In the genomic region with DNA sequence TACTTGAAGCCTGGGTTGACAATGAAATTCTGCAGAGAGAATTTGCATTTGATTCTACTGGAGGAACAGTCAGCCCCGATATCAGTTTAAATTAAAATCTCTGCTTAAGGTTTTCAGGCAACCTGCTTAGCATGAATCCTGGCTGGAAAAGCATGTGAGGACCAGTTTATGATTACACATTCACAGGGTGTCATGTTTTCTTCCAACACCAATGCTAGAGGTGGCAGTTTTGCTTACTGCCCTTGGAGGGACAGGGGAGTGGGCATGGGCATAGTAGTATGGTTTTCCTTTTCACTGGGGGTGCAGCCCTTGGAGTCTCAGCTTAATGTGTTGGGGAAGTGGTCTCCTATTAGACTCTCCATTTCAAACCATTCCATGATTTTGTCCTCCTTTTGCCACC, we compare ENCODE assay signal across 23 cellular contexts. TPM values are rescaled to one million over a fixed set of nuclear protein-coding genes. Genes with fewer than 3 reads are reported as not detected.
DNase-seq lines count a peak whose midpoint lies in the region; ATAC-seq, FAIRE-seq and TF ChIP-seq lines count a peak whose summit lies in the region.
"Had no signal": no experiment of that assay in that cellular context is flagged by ENCODE, and none has a peak within 500 bp of the region (broad histone marks: within the 10 kb centered on the region; RNA-seq: fewer than 3 reads in every experiment).

No MANE protein-coding gene starts in this region.

- H3K27ac ChIP-seq in endothelial cell of umbilical vein (ENCODE audit: insufficient read depth, low read depth, low read length) (no peak overlapping the region), psoas muscle (peak overlapping the region; percentile 15)
- H3K27ac ChIP-seq: BLaER1 had no signal

- no peak overlapping the region for H3K4me3 ChIP-seq in endothelial cell of umbilical vein (replicated peaks in 1 of 3; ENCODE audit: insufficient read depth in 1 of 3, low read depth in 1 of 3, low read length in 3 of 3)
- no peak overlapping the region for H3K4me3 ChIP-seq in psoas muscle
- H3K4me3 ChIP-seq: BLaER1 had no signal

- POLR2A ChIA-PET in endothelial cell of umbilical vein (lab: Charles Lee): no interaction called here

- TF ChIP-seq CTCF in HFFc6 (IDR thresholded peaks at IDR 0.05) (no peak), endothelial cell of umbilical vein (IDR thresholded peaks at IDR 0.05; ENCODE audit: extremely low read depth in 1 of 2, insufficient read depth in 1 of 2, low read depth in 1 of 2, low read length in 2 of 2) (no peak), psoas muscle (IDR thresholded peaks at IDR 0.05) (no peak), osteocyte (IDR thresholded peaks at IDR 0.05) (no peak)

- H3K36me3 ChIP-seq in endothelial cell of umbilical vein (ENCODE audit: control insufficient read depth in 2 of 2, extremely low read depth in 1 of 2, insufficient read depth in 2 of 2, low read length in 2 of 2) (peaks cover 3% of the 10 kb centered on the region in 2 experiments), psoas muscle (ENCODE audit: insufficient read depth in 1 of 2, low read depth in 1 of 2) (peaks cover 6 to 75% of the 10 kb centered on the region in 2 donors)

- peaks cover 59% of the 10 kb centered on the region for H3K36me3 Mint-ChIP-seq in HFFc6 (ENCODE audit: low read depth)
- peaks cover 54% of the 10 kb centered on the region for H3K36me3 Mint-ChIP-seq in osteocyte (ENCODE audit: unreplicated experiment)

- no peak overlapping the region for H3K9ac ChIP-seq in endothelial cell of umbilical vein (replicated peaks; ENCODE audit: extremely low read depth, insufficient read depth, low read length)
- H3K9ac ChIP-seq: BLaER1 had no signal

- no peaks in the 10 kb centered on the region for H3K79me2 ChIP-seq in endothelial cell of umbilical vein (ENCODE audit: control insufficient read depth, insufficient read depth, low read length)

- TF ChIP-seq POLR2A in endothelial cell of umbilical vein (IDR thresholded peaks at IDR 0.05; ENCODE audit: low read depth, low read length): no peak

- no peaks in the 10 kb centered on the region for H3K27me3 ChIP-seq in endothelial cell of umbilical vein (ENCODE audit: control insufficient read depth in 2 of 2, insufficient read depth in 2 of 2, low read length in 2 of 2)
- H3K27me3 ChIP-seq in psoas muscle (ENCODE audit: insufficient read depth in 3 of 3, low read length in 2 of 3): no peaks in the 10 kb centered on the region
- H3K27me3 ChIP-seq: BE2C, BLaER1 had no signal

- peaks cover 12% of the 10 kb centered on the region for H3K9me3 Mint-ChIP-seq in HFFc6
- H3K9me3 Mint-ChIP-seq in osteocyte (ENCODE audit: unreplicated experiment): peaks cover 9% of the 10 kb centered on the region

- H3K4me2 ChIP-seq in endothelial cell of umbilical vein (ENCODE audit: insufficient read depth, low read length): no peak overlapping the region
- H3K4me2 ChIP-seq: BLaER1 had no signal

- H3K9me1 ChIP-seq in endothelial cell of umbilical vein (replicated peaks; ENCODE audit: control insufficient read depth, extremely low read depth, insufficient read depth, low read length): no peaks in the 10 kb centered on the region

- H3K27me3 Mint-ChIP-seq in HFFc6 (ENCODE audit: insufficient read depth): no peaks in the 10 kb centered on the region; the same call in none of the 2 replicates
- H3K27me3 Mint-ChIP-seq in osteocyte (ENCODE audit: unreplicated experiment): no peaks in the 10 kb centered on the region
- H3K27me3 Mint-ChIP-seq: CD4-positive, CD25-positive, alpha-beta regulatory T cell had no signal

- no TSS peak for BruUV-seq in endothelial cell of umbilical vein (replicated peaks; lab: Mats Ljungman, UMichigan)

- H3K4me3 Mint-ChIP-seq in HFFc6 (no peak overlapping the region), osteocyte (ENCODE audit: unreplicated experiment) (no peak overlapping the region)
- H3K4me3 Mint-ChIP-seq: CD14-positive monocyte; CD4-positive, CD25-positive, alpha-beta regulatory T cell; CD8-positive, alpha-beta T cell had no signal

- ATAC-seq in psoas muscle: peak in 3 of 4 donors; percentile 52 to 57 (median 54)
- ATAC-seq in HG02938 (IDR thresholded peaks at IDR 0.05; ENCODE audit: unreplicated experiment): no peak
- ATAC-seq: CD8-positive, alpha-beta T cell had no signal

- peak overlapping the region; percentile 12; the same call in 1 of the 2 replicates for H3K27ac Mint-ChIP-seq in HFFc6
- H3K27ac Mint-ChIP-seq in osteocyte (ENCODE audit: unreplicated experiment): no peak overlapping the region

- DNase-seq in HFFc6: no peak
- no peak for DNase-seq in endothelial cell of umbilical vein (ENCODE audit: low read depth, low spot score)
- DNase-seq in psoas muscle: no peak
- no peak for DNase-seq in stimulated activated CD4-positive, alpha-beta T cell treated with anti-CD3 and anti-CD28 coated beads, Interleukin-4, amount 100 ng/mL, for 1 hour
- no peak for DNase-seq in osteocyte (ENCODE audit: extremely low spot score, unreplicated experiment)
- DNase-seq: 8988T; ACHN; BE2C; C1 segment of cervical spinal cord; Caco-2; Calu3; CD4-positive, CD25-positive, alpha-beta regulatory T cell; CD8-positive, alpha-beta T cell; DMS79 treated with DMSO at 0.1 percent for 48 hours; GF-D8 had no signal

- no peaks in the 10 kb centered on the region for H4K20me1 ChIP-seq in endothelial cell of umbilical vein (replicated peaks; ENCODE audit: control insufficient read depth, extremely low read depth, insufficient read depth, low read length)
- H4K20me1 ChIP-seq: BLaER1 had no signal

- FAIRE-seq in endothelial cell of umbilical vein (lab: Jason Lieb, UNC): peak; percentile 26
- FAIRE-seq: A204.1, D721Med, G401.6, GM12891, GM19239 had no signal

- WGBS in psoas muscle, 3 donors: 35 to 59% (median 50%) methylated on average over 1 of the region's 1 CpG

- no peaks in the 10 kb centered on the region for H3K9me3 ChIP-seq in endothelial cell of umbilical vein (replicated peaks; ENCODE audit: control insufficient read depth, insufficient read depth, low read length)
- peaks cover 6% of the 10 kb centered on the region for H3K9me3 ChIP-seq in psoas muscle
- H3K9me3 ChIP-seq: BE2C, Caco-2 had no signal

- H3K4me1 Mint-ChIP-seq in HFFc6 (ENCODE audit: low read depth) (peaks cover 21% of the 10 kb centered on the region), osteocyte (ENCODE audit: unreplicated experiment) (peaks cover 1% of the 10 kb centered on the region)

- intact Hi-C loops in endothelial cell of umbilical vein (cut with micrococcal nuclease): no loop called here
- intact Hi-C loops in psoas muscle (cut with DNase I): no loop called here

- CTCF ChIA-PET in endothelial cell of umbilical vein (lab: Charles Lee): no interaction called here

- H3K4me1 ChIP-seq in endothelial cell of umbilical vein (ENCODE audit: control insufficient read depth, extremely low read depth, insufficient read depth, low read length) (no peaks in the 10 kb centered on the region), psoas muscle (peaks cover 21% of the 10 kb centered on the region)
- H3K4me1 ChIP-seq: BE2C, BLaER1, Caco-2 had no signal

- dilution Hi-C loops in endothelial cell of umbilical vein (cut with MboI; ENCODE audit: extremely low pct_ligation_motif_present, low sequenced_read_pairs): no loop called here

- no peak overlapping the region for H2AFZ ChIP-seq in endothelial cell of umbilical vein (ENCODE audit: low read depth, low read length)

TF ChIP-seq in endothelial cell of umbilical vein, 7 proteins besides CTCF, POLR2A, EP300 and RAD21:
- TF ChIP-seq POLR2AphosphoS5 (IDR thresholded peaks at IDR 0.05; ENCODE audit: insufficient read depth, low read depth, low read length): no peak
- TF ChIP-seq GATA2 (IDR thresholded peaks at IDR 0.05; ENCODE audit: insufficient read depth, insufficient read length, low read depth, low read length): no peak
- TF ChIP-seq JUN (IDR thresholded peaks at IDR 0.05; ENCODE audit: borderline replicate concordance, insufficient read depth, insufficient read length, low read depth): no peak
- no peak for TF ChIP-seq MYC (IDR thresholded peaks at IDR 0.05; ENCODE audit: low read depth, low read length)
- TF ChIP-seq EZH2 (IDR thresholded peaks at IDR 0.05; ENCODE audit: borderline replicate concordance, low read depth, low read length, severe bottlenecking): no peak
- no peak for TF ChIP-seq FOS (IDR thresholded peaks at IDR 0.05; ENCODE audit: borderline replicate concordance, insufficient read depth, low read length)
- TF ChIP-seq, protein P1, sequence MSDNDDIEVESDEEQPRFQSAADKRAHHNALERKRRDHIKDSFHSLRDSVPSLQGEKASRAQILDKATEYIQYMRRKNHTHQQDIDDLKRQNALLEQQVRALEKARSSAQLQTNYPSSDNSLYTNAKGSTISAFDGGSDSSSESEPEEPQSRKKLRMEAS (IDR thresholded peaks at IDR 0.05; ENCODE audit: insufficient read depth, insufficient read length): no peak
TF ChIP-seq in endothelial cell of umbilical vein: peak in this region for 0.

RNA-seq across cellular contexts. Expression of a gene that starts 46.1 kb away (rescaled TPM):
- 10 to 100 TPM; 28.7 to 38.3 (median 35.1) TPM for total RNA-seq in HFFc6 (2021; fragmentation: NEBNext Ultra II Directional; extraction: Animal tissue kit (Norgen Biotek cat#: 25700))
- total RNA-seq in endothelial cell of umbilical vein (30.1 and 32.9 TPM in 2 replicates), psoas muscle (10 to 100 TPM; 32.5 to 37.7 (median 35.6) TPM), osteocyte (31.2 and 35.6 TPM in 2 replicates)
- polyA plus RNA-seq in endothelial cell of umbilical vein (19.2 and 22.2 TPM in 2 replicates), psoas muscle (10 to 100 TPM; 26.5 to 30.3 (median 29.1) TPM)
- polyA plus RNA-seq in endothelial cell of umbilical vein (2011; cell fraction: cytosol; rRNA removed): 28.7 and 35.5 TPM in 2 replicates
- 36.9 and 37.4 TPM in 2 replicates for polyA plus RNA-seq in endothelial cell of umbilical vein (2011; cell fraction: nucleus; rRNA removed)
- 21.1 and 24.6 TPM in 2 replicates for polyA plus RNA-seq in endothelial cell of umbilical vein (2012)
- 28.9 and 39.7 TPM in 2 replicates for polyA minus RNA-seq in endothelial cell of umbilical vein
- 27.9 TPM for polyA minus RNA-seq in endothelial cell of umbilical vein (2011; cell fraction: cytosol; rRNA and poly(A)+ RNA removed)
- 23.3 and 25.9 TPM in 2 replicates for polyA minus RNA-seq in endothelial cell of umbilical vein (2011; cell fraction: nucleus; rRNA and poly(A)+ RNA removed)

RNA-seq across cellular contexts. Expression of a gene that starts 46.5 kb away (rescaled TPM):
- 10 to 100 TPM; 12.7 to 16.3 (median 14.3) TPM for total RNA-seq in HFFc6 (2021; fragmentation: NEBNext Ultra II Directional; extraction: Animal tissue kit (Norgen Biotek cat#: 25700))
- total RNA-seq in endothelial cell of umbilical vein (13.9 and 15.1 TPM in 2 replicates), psoas muscle (10 to 100 TPM; 11.3 to 22.9 (median 16.3) TPM), osteocyte (24.5 and 24.8 TPM in 2 replicates)
- polyA plus RNA-seq in endothelial cell of umbilical vein (4.5 and 5.4 TPM in 2 replicates), psoas muscle (10 to 100 TPM in 1 of 3 donors, 1 to 10 TPM in 2; 2.5 to 12.3 (median 3.6) TPM)
- 3.2 and 3.8 TPM in 2 replicates for polyA plus RNA-seq in endothelial cell of umbilical vein (2011; cell fraction: cytosol; rRNA removed)
- polyA plus RNA-seq in endothelial cell of umbilical vein (2011; cell fraction: nucleus; rRNA removed): 7.8 and 13.7 TPM in 2 replicates
- polyA plus RNA-seq in endothelial cell of umbilical vein (2012): 5.9 and 8.0 TPM in 2 replicates
- 14.0 and 18.3 TPM in 2 replicates for polyA minus RNA-seq in endothelial cell of umbilical vein
- polyA minus RNA-seq in endothelial cell of umbilical vein (2011; cell fraction: cytosol; rRNA and poly(A)+ RNA removed): 7.6 TPM
- 16.1 and 22.5 TPM in 2 replicates for polyA minus RNA-seq in endothelial cell of umbilical vein (2011; cell fraction: nucleus; rRNA and poly(A)+ RNA removed)
